In genomic region chr5:111774525-111774924, GRCh38 we compare ENCODE assay signal across 8 cellular contexts. TPM values are rescaled to one million over a fixed set of nuclear protein-coding genes. Genes with fewer than 3 reads are reported as not detected.
A peak's percentile ranks its signal among the peaks of the same experiment; 100 is the strongest.
DNase-seq lines count a peak whose midpoint lies in the region; ATAC-seq and TF ChIP-seq lines count a peak whose summit lies in the region.

No MANE protein-coding gene starts in this region.

- ATAC-seq in GM19463 (IDR thresholded peaks at IDR 0.05; ENCODE audit: unreplicated experiment), result peak; percentile 38
- ATAC-seq in HG02798 (IDR thresholded peaks at IDR 0.05; ENCODE audit: poor library complexity, unreplicated experiment), result no peak
- no peak for ATAC-seq in GM18517 (IDR thresholded peaks at IDR 0.05; ENCODE audit: unreplicated experiment)

- DNase-seq in NB4 (ENCODE audit: low read depth) (peak; percentile 90), sigmoid colon (no peak), NCI-H2107 (lab: John Stamatoyannopoulos, UW) (no peak)
- DNase-seq in CD8-positive, alpha-beta memory T cell, result no peak

- H3K27ac Mint-ChIP-seq in CD8-positive, alpha-beta memory T cell, result no peak overlapping the region

- H3K4me1 ChIP-seq in ectodermal cell (ENCODE audit: control insufficient read depth, insufficient read depth, low read length) (peaks cover 14% of the 10 kb centered on the region), sigmoid colon (peaks cover 0 to 28% (median 19%) of the 10 kb centered on the region in 4 donors)
- H3K4me1 ChIP-seq in CD8-positive, alpha-beta memory T cell (ENCODE audit: insufficient read depth, low read length), result no peaks in the 10 kb centered on the region

- no peaks in the 10 kb centered on the region for H3K4me1 Mint-ChIP-seq in CD8-positive, alpha-beta memory T cell

- CTCF ChIA-PET in CD8-positive, alpha-beta memory T cell (lab: Charles Lee), result no interaction called here

- POLR2A ChIA-PET in CD8-positive, alpha-beta memory T cell (lab: Charles Lee), result no interaction called here

- H3K27ac ChIP-seq in ectodermal cell (ENCODE audit: insufficient read depth, low read depth, low read length, poor library complexity, severe bottlenecking) (peak overlapping the region; percentile 44), sigmoid colon (peak overlapping the region in 3 of 4 donors; percentile 31 to 67 (median 45))
- H3K27ac ChIP-seq in CD8-positive, alpha-beta memory T cell (ENCODE audit: low read depth, low read length), result no peak overlapping the region

- peaks cover 0 to under 1% (median 0%) of the 10 kb centered on the region in 5 donors for H3K9me3 Mint-ChIP-seq in CD8-positive, alpha-beta memory T cell

- no peaks in the 10 kb centered on the region for H3K36me3 ChIP-seq in ectodermal cell (ENCODE audit: control insufficient read depth, insufficient read depth, low read length)
- no peaks in the 10 kb centered on the region for H3K36me3 ChIP-seq in sigmoid colon
- H3K36me3 ChIP-seq in CD8-positive, alpha-beta memory T cell (ENCODE audit: insufficient read depth, low read length), result no peaks in the 10 kb centered on the region

- TF ChIP-seq EP300 in sigmoid colon (IDR thresholded peaks at IDR 0.05), result no peak

- H3K9me3 ChIP-seq in ectodermal cell (ENCODE audit: control insufficient read depth, low read length) (no peaks in the 10 kb centered on the region), sigmoid colon (no peaks in the 10 kb centered on the region)
- no peaks in the 10 kb centered on the region for H3K9me3 ChIP-seq in CD8-positive, alpha-beta memory T cell (ENCODE audit: low read length)

- intact Hi-C loops in sigmoid colon (cut with DNase I), result no loop called here

- H3K36me3 Mint-ChIP-seq in CD8-positive, alpha-beta memory T cell, result no peaks in the 10 kb centered on the region

- peaks cover 0 to 19% of the 10 kb centered on the region in 2 donors for H3K27me3 Mint-ChIP-seq in CD8-positive, alpha-beta memory T cell

- no peak overlapping the region for H3K4me3 Mint-ChIP-seq in CD8-positive, alpha-beta memory T cell

- TF ChIP-seq POLR2A in NB4 (IDR thresholded peaks at IDR 0.05; ENCODE audit: extremely low read depth, insufficient read length) (no peak), sigmoid colon (IDR thresholded peaks at IDR 0.05) (no peak)

- H3K27me3 ChIP-seq in ectodermal cell (ENCODE audit: control insufficient read depth, insufficient read depth, low read length, poor library complexity, severe bottlenecking) (no peaks in the 10 kb centered on the region), sigmoid colon (no peaks in the 10 kb centered on the region)
- no peaks in the 10 kb centered on the region for H3K27me3 ChIP-seq in CD8-positive, alpha-beta memory T cell (ENCODE audit: insufficient read depth, low read length, poor library complexity, severe bottlenecking)

- TF ChIP-seq CTCF in NB4 (IDR thresholded peaks at IDR 0.05; ENCODE audit: low read depth, low read length), result no peak
- no peak for TF ChIP-seq CTCF in sigmoid colon (IDR thresholded peaks at IDR 0.05)

- 36 to 37% methylated on average over 4 of the region's 4 CpGs for WGBS in ectodermal cell, 2 experiments
- 3 to 9% methylated on average over 4 of the region's 4 CpGs for WGBS in sigmoid colon, 2 donors

- peak overlapping the region; percentile 35 for H3K4me3 ChIP-seq in NB4 (ENCODE audit: low read depth, low read length)
- H3K4me3 ChIP-seq in ectodermal cell (ENCODE audit: insufficient read depth, low read depth, low read length), result no peak overlapping the region
- no peak overlapping the region for H3K4me3 ChIP-seq in sigmoid colon
- H3K4me3 ChIP-seq in CD8-positive, alpha-beta memory T cell (ENCODE audit: low read length), result no peak overlapping the region

RNA-seq across cellular contexts. Expression of gene NREP, which starts 17.5 kb away (rescaled TPM):
- 587 TPM for polyA plus RNA-seq in ectodermal cell (2013, experiment 1 of 4)
- 536 TPM for polyA plus RNA-seq in ectodermal cell (2013, experiment 2 of 4)
- polyA plus RNA-seq in ectodermal cell (2013, experiment 3 of 4), result 407 TPM
- 437 TPM for polyA plus RNA-seq in ectodermal cell (2013, experiment 4 of 4)
- 10 to 100 TPM in 3 of 4 donors, 1 to 10 TPM in 1; 8.7 to 41.3 (median 27.2) TPM for total RNA-seq in sigmoid colon
- 10 to 100 TPM in 1 of 3 donors, 1 to 10 TPM in 2; 6.5 to 14.6 (median 9.6) TPM for polyA plus RNA-seq in sigmoid colon
- total RNA-seq in CD8-positive, alpha-beta memory T cell, result 1 to 10 TPM; 3.6 to 3.9 TPM
- polyA plus RNA-seq in CD8-positive, alpha-beta memory T cell, result 1.9 TPM
